Comparison of ENCODE assay signal across 9 cellular contexts in the genomic region with DNA sequence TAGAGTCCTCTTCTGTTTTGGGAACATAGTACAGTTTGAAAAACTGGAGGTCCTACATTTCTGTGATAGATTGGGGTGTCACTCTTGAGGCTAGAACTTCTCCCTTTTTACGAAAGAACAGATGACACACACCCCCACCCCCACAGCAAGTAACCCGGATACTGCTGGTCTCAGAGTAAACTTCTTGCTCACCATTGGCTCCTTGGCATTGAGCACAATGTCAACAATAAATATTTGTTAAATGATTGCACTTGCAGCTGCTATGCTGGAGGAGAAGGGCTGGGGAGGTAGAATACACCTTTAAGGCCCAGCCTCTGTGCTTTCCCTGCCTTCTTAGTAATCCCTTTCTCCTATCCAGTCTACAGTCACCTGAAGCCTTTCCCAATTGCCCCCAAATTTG.
DNase-seq lines count a peak whose midpoint lies in the region; ATAC-seq lines count a peak whose summit lies in the region.
"Had no signal": no experiment of that assay in that cellular context is flagged by ENCODE, and none has a peak within 500 bp of the region (broad histone marks: within the 10 kb centered on the region; RNA-seq: fewer than 3 reads in every experiment).

No MANE protein-coding gene starts in this region.

- H3K4me1 Mint-ChIP-seq in activated CD8-positive, alpha-beta memory T cell treated with anti-CD3 and anti-CD28 coated beads, Interleukin-2, amount 10 ng/mL, durations not matched to agents 7 days and 5 days = peaks cover 6% of the 10 kb centered on the region
- H3K4me1 Mint-ChIP-seq in immature natural killer cell = peaks cover 14 to 22% of the 10 kb centered on the region in 2 donors

- H3K36me3 Mint-ChIP-seq in activated CD8-positive, alpha-beta memory T cell treated with anti-CD3 and anti-CD28 coated beads, Interleukin-2, amount 10 ng/mL, durations not matched to agents 7 days and 5 days = peaks cover 11% of the 10 kb centered on the region
- H3K36me3 Mint-ChIP-seq in immature natural killer cell = peaks cover 3 to 21% (median 15%) of the 10 kb centered on the region in 3 donors

- no peaks in the 10 kb centered on the region for H3K27me3 Mint-ChIP-seq in activated CD8-positive, alpha-beta memory T cell treated with anti-CD3 and anti-CD28 coated beads, Interleukin-2, amount 10 ng/mL, durations not matched to agents 7 days and 5 days
- peaks cover 0 to 2% (median 0%) of the 10 kb centered on the region in 3 donors for H3K27me3 Mint-ChIP-seq in immature natural killer cell (ENCODE audit: low read depth in 3 of 3)

- no peak overlapping the region for H3K4me3 Mint-ChIP-seq in activated CD8-positive, alpha-beta memory T cell treated with anti-CD3 and anti-CD28 coated beads, Interleukin-2, amount 10 ng/mL, durations not matched to agents 7 days and 5 days
- H3K4me3 Mint-ChIP-seq in immature natural killer cell = peak overlapping the region in 2 of 5 donors; percentile 6 to 48

- no peak overlapping the region for H3K27ac Mint-ChIP-seq in activated CD8-positive, alpha-beta memory T cell treated with anti-CD3 and anti-CD28 coated beads, Interleukin-2, amount 10 ng/mL, durations not matched to agents 7 days and 5 days
- H3K27ac Mint-ChIP-seq in immature natural killer cell = peak overlapping the region in 1 of 6 donors; percentile 62

- DNase-seq in CD1c-positive myeloid dendritic cell (ENCODE audit: extremely low spot score) (peak; percentile 6), amniotic epithelial cell (ENCODE audit: low read depth) (peak; percentile 68), myocyte (ENCODE audit: low read depth) (peak; percentile 44), D341Med (ENCODE audit: low spot score) (no peak), immature natural killer cell (no peak)
- DNase-seq in Jurkat, Clone E6-1 (ENCODE audit: low read depth, low spot score) = no peak
- DNase-seq in activated CD8-positive, alpha-beta memory T cell treated with anti-CD3 and anti-CD28 coated beads, Interleukin-2, amount 10 ng/mL, durations not matched to agents 7 days and 5 days = no peak

- H3K9me3 Mint-ChIP-seq in activated CD8-positive, alpha-beta memory T cell treated with anti-CD3 and anti-CD28 coated beads, Interleukin-2, amount 10 ng/mL, durations not matched to agents 7 days and 5 days (ENCODE audit: low read depth) = no peaks in the 10 kb centered on the region
- no peaks in the 10 kb centered on the region for H3K9me3 Mint-ChIP-seq in immature natural killer cell

- CTCF ChIA-PET in activated CD8-positive, alpha-beta memory T cell treated with anti-CD3 and anti-CD28 coated beads, Interleukin-2, amount 10 ng/mL, durations not matched to agents 7 days and 5 days (lab: Charles Lee) = interaction anchor here (0.8 kb wide), 1 partner anchor 151 kb away, joined by 4 read pairs; no protein-coding TSS in a partner anchor

- H3K4me3 ChIP-seq in Jurkat, Clone E6-1 (ENCODE audit: low read length) = peak overlapping the region; percentile 3; the same call in 1 of the 2 replicates
- H3K4me3 ChIP-seq: GM12878 had no signal

- ATAC-seq in activated CD8-positive, alpha-beta memory T cell treated with anti-CD3 and anti-CD28 coated beads, Interleukin-2, amount 10 ng/mL, durations not matched to agents 7 days and 5 days = no peak
- no peak for ATAC-seq in HG02588 (IDR thresholded peaks at IDR 0.05; ENCODE audit: unreplicated experiment)
- ATAC-seq: GM12878 had no signal

Comparison
In these comparisons a context has a peak if more than half of its experiments do, and no peak if none do; other contexts are left out.
1. DNase-seq: peak in CD1c-positive myeloid dendritic cell (single experiment), amniotic epithelial cell (single experiment) and myocyte (single experiment); none in Jurkat, Clone E6-1 (single experiment), activated CD8-positive, alpha-beta memory T cell treated with anti-CD3 and anti-CD28 coated beads, Interleukin-2, amount 10 ng/mL, durations not matched to agents 7 days and 5 days (single experiment), D341Med (single experiment) and immature natural killer cell (0 of 3).